In genomic region chr4:41428205-41428940, GRCh38 we compare ENCODE assay signal across 18 cellular contexts.
A peak's percentile ranks its signal among the peaks of the same experiment; 100 is the strongest.
DNase-seq lines count a peak whose midpoint lies in the region; ATAC-seq and TF ChIP-seq lines count a peak whose summit lies in the region.
"Had no signal": no experiment of that assay in that cellular context is flagged by ENCODE, and none has a peak within 500 bp of the region (broad histone marks: within the 10 kb centered on the region; RNA-seq: fewer than 3 reads in every experiment).

No MANE protein-coding gene starts in this region.

- H2BK20ac ChIP-seq in H9 (ENCODE audit: low read depth, low read length, poor library complexity, severe bottlenecking): no peak overlapping the region

- no peak for DNase-seq in H9
- DNase-seq in right cardiac atrium: no peak
- DNase-seq in gastrocnemius medialis: no peak
- no peak for DNase-seq in stimulated activated CD4-positive, alpha-beta T cell treated with anti-CD3 and anti-CD28 coated beads, Interleukin-2, amount 100 ng/mL, for 24 hours
- no peak for DNase-seq in activated CD4-positive, alpha-beta T cell treated with anti-CD3 and anti-CD28 coated beads, Interleukin-2, amount 10 ng/mL, durations not matched to agents 7 days and 5 days
- DNase-seq in osteoblast (ENCODE audit: insufficient read length, low spot score, missing footprints): no peak
- DNase-seq in activated effector memory CD4-positive, alpha-beta T cell treated with anti-CD3 and anti-CD28 coated beads, Interleukin-2, amount 50 U/mL, for 16 hours: no peak
- DNase-seq: activated CD4-positive, alpha-beta T cell treated with anti-CD3 and anti-CD28 coated beads, Interleukin-2, amount 10 ng/mL, durations not matched to agents 24 days and 14 days; activated T-cell treated with anti-CD3 and anti-CD28 coated beads, Interleukin-2, amount 50 U/mL, for 24 hours; hippocampal formation; MG63; natural killer cell; NCI-H748 treated with DMSO at 0.1 percent for 48 hours had no signal

- intact Hi-C loops in right cardiac atrium (cut with DNase I): no loop called here
- intact Hi-C loops in gastrocnemius medialis (cut with DNase I; ENCODE audit: low total_unique reads): no loop called here

- H3K23me2 ChIP-seq in H9 (ENCODE audit: insufficient read length, low read depth, low read length, poor library complexity, severe bottlenecking): no peaks in the 10 kb centered on the region

- peaks cover 55 to 57% of the 10 kb centered on the region in 2 experiments for H3K4me1 Mint-ChIP-seq in H9
- no peaks in the 10 kb centered on the region for H3K4me1 Mint-ChIP-seq in activated CD4-positive, alpha-beta T cell treated with anti-CD3 and anti-CD28 coated beads, Interleukin-2, amount 10 ng/mL, durations not matched to agents 7 days and 5 days
- H3K4me1 Mint-ChIP-seq: activated CD4-positive, alpha-beta T cell treated with anti-CD3 and anti-CD28 coated beads, Interleukin-2, amount 10 ng/mL, durations not matched to agents 24 days and 14 days; natural killer cell had no signal

- H3K9ac ChIP-seq in H9 (ENCODE audit: extremely low read depth, insufficient read length, low read length): no peak overlapping the region
- H3K9ac ChIP-seq: BLaER1 treated with 17β-estradiol and CSF1 and Interleukin-3, amounts not matched to agents 10 nM and 100 nM had no signal

- no peaks in the 10 kb centered on the region for H3K79me2 ChIP-seq in H9 (ENCODE audit: insufficient read depth, low read length)
- H3K79me2 ChIP-seq in osteoblast (ENCODE audit: insufficient read depth, low read length): no peaks in the 10 kb centered on the region

- H3K36me3 ChIP-seq in gastrocnemius medialis (no peaks in the 10 kb centered on the region), osteoblast (ENCODE audit: insufficient read depth, low read length) (no peaks in the 10 kb centered on the region)
- H3K36me3 ChIP-seq: BLaER1 treated with 17β-estradiol and CSF1 and Interleukin-3, amounts not matched to agents 10 nM and 100 nM; MG63 had no signal

- no peak overlapping the region for H3T11ph ChIP-seq in H9 (ENCODE audit: low read length)

- no peak overlapping the region for H2AK5ac ChIP-seq in H9 (ENCODE audit: insufficient read length, low read length)

- peaks cover 4% of the 10 kb centered on the region for H3K27me3 Mint-ChIP-seq in H9 (ENCODE audit: low read depth)
- no peaks in the 10 kb centered on the region for H3K27me3 Mint-ChIP-seq in activated CD4-positive, alpha-beta T cell treated with anti-CD3 and anti-CD28 coated beads, Interleukin-2, amount 10 ng/mL, durations not matched to agents 7 days and 5 days
- H3K27me3 Mint-ChIP-seq: activated CD4-positive, alpha-beta T cell treated with anti-CD3 and anti-CD28 coated beads, Interleukin-2, amount 10 ng/mL, durations not matched to agents 24 days and 14 days; activated T-cell treated with anti-CD3 and anti-CD28 coated beads, Interleukin-2, amount 50 U/mL, for 24 hours had no signal

- TF ChIP-seq CTCF in H9 (conservative IDR thresholded peaks at IDR 0.05) (no peak), VCaP (conservative IDR thresholded peaks at IDR 0.05) (no peak), gastrocnemius medialis (IDR thresholded peaks at IDR 0.05 in 4 of 5, conservative IDR thresholded peaks at IDR 0.05 in 1 of 5) (no peak), osteoblast (IDR thresholded peaks at IDR 0.05; ENCODE audit: extremely low read depth, low read depth, low read length) (no peak)

- H3K4me3 ChIP-seq in right cardiac atrium (ENCODE audit: low read length) (no peak overlapping the region), gastrocnemius medialis (peak overlapping the region in 2 of 4 donors; percentile 7 to 23), osteoblast (ENCODE audit: insufficient read depth, low read length) (no peak overlapping the region)
- H3K4me3 ChIP-seq: BLaER1 treated with 17β-estradiol and CSF1 and Interleukin-3, amounts not matched to agents 10 nM and 100 nM; GM23338; MG63 had no signal

- POLR2A ChIA-PET in activated CD4-positive, alpha-beta T cell treated with anti-CD3 and anti-CD28 coated beads, Interleukin-2, amount 10 ng/mL, durations not matched to agents 7 days and 5 days (lab: Charles Lee): no interaction called here

- no peak overlapping the region for H4K5ac ChIP-seq in H9 (ENCODE audit: insufficient read length, low read depth, low read length)

- H4K91ac ChIP-seq in H9 (ENCODE audit: insufficient read length, low read depth, low read length): no peak overlapping the region

- CTCF ChIA-PET in activated CD4-positive, alpha-beta T cell treated with anti-CD3 and anti-CD28 coated beads, Interleukin-2, amount 10 ng/mL, durations not matched to agents 7 days and 5 days (lab: Charles Lee): no interaction called here

- no peak overlapping the region for H3K4me3 Mint-ChIP-seq in H9
- no peak overlapping the region for H3K4me3 Mint-ChIP-seq in activated CD4-positive, alpha-beta T cell treated with anti-CD3 and anti-CD28 coated beads, Interleukin-2, amount 10 ng/mL, durations not matched to agents 7 days and 5 days
- H3K4me3 Mint-ChIP-seq: activated CD4-positive, alpha-beta T cell treated with anti-CD3 and anti-CD28 coated beads, Interleukin-2, amount 10 ng/mL, durations not matched to agents 24 days and 14 days; activated T-cell treated with anti-CD3 and anti-CD28 coated beads, Interleukin-2, amount 50 U/mL, for 24 hours; dendritic cell treated with granulocyte-macrophage colony-stimulating factor and Interleukin-4, amounts not matched to agents 40 ng/mL and 50 ng/mL, for 4 days; GM23338; natural killer cell; T-helper 2 cell treated with Interferon-gamma antibody and Interleukin-4, amounts not matched to agents 5 μg/mL and 100 μg/mL, for 36 hours had no signal

- no peak overlapping the region for H3K23ac ChIP-seq in H9 (ENCODE audit: insufficient read length, low read depth, low read length)

- H3K27ac ChIP-seq in H9 (ENCODE audit: insufficient read length, low read depth, low read length) (no peak overlapping the region), VCaP (peak overlapping the region; percentile 76), right cardiac atrium (ENCODE audit: low read length) (peak overlapping the region; percentile 67), gastrocnemius medialis (peak overlapping the region; percentile 54 to 74 (median 70)), osteoblast (ENCODE audit: low read depth, low read length) (no peak overlapping the region)
- H3K27ac ChIP-seq: BLaER1 treated with 17β-estradiol and CSF1 and Interleukin-3, amounts not matched to agents 10 nM and 100 nM had no signal

- in situ Hi-C loops in gastrocnemius medialis (cut with MboI; ENCODE audit: low sequenced_read_pairs in 4 of 4): no loop called here

- ATAC-seq in right cardiac atrium (no peak), gastrocnemius medialis (peak; percentile 21 to 35)
- ATAC-seq: GM23338, natural killer cell had no signal

- H4K8ac ChIP-seq in H9 (replicated peaks; ENCODE audit: insufficient read length, low read depth, low read length): no peak overlapping the region

- WGBS in H9 (ENCODE audit: extremely low coverage, insufficient read length, low lambda C conversion rate): no CpG with 5 or more reads among the region's 5 CpGs
- WGBS in right cardiac atrium: 40% methylated on average over 5 of the region's 5 CpGs

- H3K4me1 ChIP-seq in H9 (ENCODE audit: insufficient read depth, low read length) (peaks cover 13% of the 10 kb centered on the region), right cardiac atrium (ENCODE audit: control insufficient read depth, insufficient read depth, low read length) (peaks cover 11% of the 10 kb centered on the region), gastrocnemius medialis (peaks cover 75 to 81% of the 10 kb centered on the region in 2 donors), osteoblast (ENCODE audit: insufficient read depth, low read length) (peaks cover 5% of the 10 kb centered on the region)
- H3K4me1 ChIP-seq: BLaER1 treated with 17β-estradiol and CSF1 and Interleukin-3, amounts not matched to agents 10 nM and 100 nM had no signal

- no peak for TF ChIP-seq POLR2A in gastrocnemius medialis (IDR thresholded peaks at IDR 0.05)

- no peaks in the 10 kb centered on the region for H3K9me3 ChIP-seq in H9 (ENCODE audit: control insufficient read depth, low read depth, low read length)
- no peaks in the 10 kb centered on the region for H3K9me3 ChIP-seq in right cardiac atrium (ENCODE audit: control insufficient read depth, low read length)
- no peaks in the 10 kb centered on the region for H3K9me3 ChIP-seq in gastrocnemius medialis
- no peaks in the 10 kb centered on the region for H3K9me3 ChIP-seq in osteoblast (ENCODE audit: low read depth, low read length)
- H3K9me3 ChIP-seq: BLaER1 treated with 17β-estradiol and CSF1 and Interleukin-3, amounts not matched to agents 10 nM and 100 nM; MG63 had no signal

- no peak overlapping the region for H3K56ac ChIP-seq in H9 (ENCODE audit: insufficient read length, low read depth, low read length)

- H2BK120ac ChIP-seq in H9 (ENCODE audit: low read depth, low read length, poor library complexity, severe bottlenecking): no peak overlapping the region

- H3K14ac ChIP-seq in H9 (ENCODE audit: insufficient read depth, low read length): no peak overlapping the region

- H3K79me1 ChIP-seq in H9 (ENCODE audit: insufficient read depth, low read depth, low read length, poor library complexity, severe bottlenecking): no peaks in the 10 kb centered on the region

- H4K20me1 ChIP-seq in H9 (ENCODE audit: control insufficient read depth, insufficient read depth, insufficient read length) (no peaks in the 10 kb centered on the region), osteoblast (ENCODE audit: insufficient read depth, low read length) (no peaks in the 10 kb centered on the region)
- H4K20me1 ChIP-seq: BLaER1 treated with 17β-estradiol and CSF1 and Interleukin-3, amounts not matched to agents 10 nM and 100 nM had no signal

- H3K36me3 Mint-ChIP-seq in H9 (ENCODE audit: insufficient read depth in 1 of 3, low read depth in 3 of 3): peaks cover 0 to 8% (median 5%) of the 10 kb centered on the region in 3 experiments; a peak in 5 of 7 replicates
- H3K36me3 Mint-ChIP-seq in activated CD4-positive, alpha-beta T cell treated with anti-CD3 and anti-CD28 coated beads, Interleukin-2, amount 10 ng/mL, durations not matched to agents 7 days and 5 days (ENCODE audit: low read depth): no peaks in the 10 kb centered on the region
- H3K36me3 Mint-ChIP-seq: natural killer cell had no signal

- H2BK15ac ChIP-seq in H9 (ENCODE audit: low read depth, low read length): no peak overlapping the region

- H3K27me3 ChIP-seq in H9 (ENCODE audit: insufficient read depth, low read length) (no peaks in the 10 kb centered on the region), right cardiac atrium (ENCODE audit: control insufficient read depth, insufficient read depth) (no peaks in the 10 kb centered on the region), gastrocnemius medialis (no peaks in the 10 kb centered on the region), osteoblast (ENCODE audit: insufficient read depth, low read length) (no peaks in the 10 kb centered on the region)
- H3K27me3 ChIP-seq: BLaER1 treated with 17β-estradiol and CSF1 and Interleukin-3, amounts not matched to agents 10 nM and 100 nM; MG63 had no signal

- no peak overlapping the region for H2BK5ac ChIP-seq in H9 (ENCODE audit: insufficient read length, low read length)

- peaks cover 3 to 6% of the 10 kb centered on the region in 2 experiments; a peak in 2 of 5 replicates for H3K9me3 Mint-ChIP-seq in H9
- H3K9me3 Mint-ChIP-seq in activated CD4-positive, alpha-beta T cell treated with anti-CD3 and anti-CD28 coated beads, Interleukin-2, amount 10 ng/mL, durations not matched to agents 7 days and 5 days: peaks cover 3% of the 10 kb centered on the region
- H3K9me3 Mint-ChIP-seq: activated CD4-positive, alpha-beta T cell treated with anti-CD3 and anti-CD28 coated beads, Interleukin-2, amount 10 ng/mL, durations not matched to agents 24 days and 14 days; dendritic cell treated with granulocyte-macrophage colony-stimulating factor and Interleukin-4, amounts not matched to agents 40 ng/mL and 50 ng/mL, for 4 days; natural killer cell; T-helper 2 cell treated with Interferon-gamma antibody and Interleukin-4, amounts not matched to agents 5 μg/mL and 100 μg/mL, for 36 hours had no signal

- H2BK12ac ChIP-seq in H9 (ENCODE audit: insufficient read length, low read depth, low read length): peak overlapping the region; percentile 57

- 0 out of 7 replicates have a peak overlapping the region, but pooled peaks of 2 of the 3 experiments have one; percentile 20 to 36 for H3K27ac Mint-ChIP-seq in H9
- H3K27ac Mint-ChIP-seq in activated CD4-positive, alpha-beta T cell treated with anti-CD3 and anti-CD28 coated beads, Interleukin-2, amount 10 ng/mL, durations not matched to agents 7 days and 5 days: no peak overlapping the region
- H3K27ac Mint-ChIP-seq: activated CD4-positive, alpha-beta T cell treated with anti-CD3 and anti-CD28 coated beads, Interleukin-2, amount 10 ng/mL, durations not matched to agents 24 days and 14 days; activated T-cell treated with anti-CD3 and anti-CD28 coated beads, Interleukin-2, amount 50 U/mL, for 24 hours; dendritic cell treated with granulocyte-macrophage colony-stimulating factor and Interleukin-4, amounts not matched to agents 40 ng/mL and 50 ng/mL, for 4 days; GM23338; natural killer cell; T-helper 2 cell treated with Interferon-gamma antibody and Interleukin-4, amounts not matched to agents 5 μg/mL and 100 μg/mL, for 36 hours had no signal

- no peak overlapping the region for H3K4ac ChIP-seq in H9 (ENCODE audit: low read depth, low read length)

- H2AFZ ChIP-seq in H9 (ENCODE audit: low read length) (no peak overlapping the region), osteoblast (ENCODE audit: low read length) (no peak overlapping the region)
- H2AFZ ChIP-seq: GM23338 had no signal

- H3K4me2 ChIP-seq in H9 (ENCODE audit: insufficient read depth, insufficient read length, low read length) (no peak overlapping the region), osteoblast (ENCODE audit: insufficient read depth, low read length) (no peak overlapping the region)
- H3K4me2 ChIP-seq: BLaER1 treated with 17β-estradiol and CSF1 and Interleukin-3, amounts not matched to agents 10 nM and 100 nM; GM23338 had no signal

- no peak overlapping the region for H3K18ac ChIP-seq in H9 (ENCODE audit: insufficient read length, low read depth, low read length)

Comparison
In these comparisons a context has a peak if more than half of its experiments do, and no peak if none do; other contexts are left out.
1. H3K27ac ChIP-seq: peak in VCaP (single experiment), right cardiac atrium (single experiment) and gastrocnemius medialis (4 of 4); none in H9 (single experiment) and osteoblast (single experiment).
2. ATAC-seq: peak in gastrocnemius medialis (2 of 2); none in right cardiac atrium (0 of 2).